1 cellular context compared by ENCODE assay signal in genomic region chr2:42942214-42942989, GRCh38.
TF ChIP-seq lines count a peak whose summit lies in the region.

No MANE protein-coding gene starts in this region.

TF ChIP-seq in HepG2, 621 proteins besides CTCF, POLR2A, EP300 and RAD21 (continued from another document and continues in another):
- TF ChIP-seq ETS1 (CRISPR knock-in tag; IDR thresholded peaks at IDR 0.05) (0 out of 2 replicates have a peak, but pooled peaks have one; percentile 9), SMAD1 (CRISPR knock-in tag; IDR thresholded peaks at IDR 0.05; ENCODE audit: borderline replicate concordance, low read depth) (peak; percentile 54; the same call in 1 of the 2 replicates), ZSCAN12 (CRISPR knock-in tag; IDR thresholded peaks at IDR 0.05) (no peak), ZNF678 (CRISPR knock-in tag; IDR thresholded peaks at IDR 0.05) (no peak), SNRNP70 (IDR thresholded peaks at IDR 0.05; ENCODE audit: low read depth, low read length) (no peak), HHEX (CRISPR knock-in tag; IDR thresholded peaks at IDR 0.05) (no peak; the same call in 1 of the 2 replicates), ZC3H13 (CRISPR knock-in tag; IDR thresholded peaks at IDR 0.05) (no peak), ZNF746 (CRISPR knock-in tag; IDR thresholded peaks at IDR 0.05) (peak; percentile 51; the same call in 1 of the 2 replicates), KLF15 (CRISPR knock-in tag; IDR thresholded peaks at IDR 0.05; ENCODE audit: borderline replicate concordance) (no peak), ZNF260 (CRISPR knock-in tag; IDR thresholded peaks at IDR 0.05; ENCODE audit: borderline replicate concordance, low read depth) (no peak), ZNF343 (CRISPR knock-in tag; IDR thresholded peaks at IDR 0.05) (no peak), ZNF3 (CRISPR knock-in tag; IDR thresholded peaks at IDR 0.05) (no peak), MED13 (CRISPR knock-in tag; IDR thresholded peaks at IDR 0.05) (no peak), ZNF253 (CRISPR knock-in tag; IDR thresholded peaks at IDR 0.05; ENCODE audit: borderline replicate concordance) (no peak), ZNF430 (CRISPR knock-in tag; IDR thresholded peaks at IDR 0.05) (0 out of 2 replicates have a peak, but pooled peaks have one; percentile 39), ZNF652 (CRISPR knock-in tag; IDR thresholded peaks at IDR 0.05; ENCODE audit: borderline replicate concordance, low read depth) (no peak), ZNF737 (CRISPR knock-in tag; IDR thresholded peaks at IDR 0.05; ENCODE audit: borderline replicate concordance) (peak; percentile 27; the same call in 1 of the 2 replicates), ZNF614 (CRISPR knock-in tag; IDR thresholded peaks at IDR 0.05; ENCODE audit: borderline replicate concordance) (no peak), YEATS2 (CRISPR knock-in tag; IDR thresholded peaks at IDR 0.05; ENCODE audit: borderline replicate concordance) (0 out of 2 replicates have a peak, but pooled peaks have one; percentile 25), KDM3A (CRISPR knock-in tag; IDR thresholded peaks at IDR 0.05; ENCODE audit: low read depth) (peak; percentile 37; the same call in 1 of the 2 replicates), IRF2 (CRISPR knock-in tag; IDR thresholded peaks at IDR 0.05) (peak; percentile 22; the same call in 1 of the 2 replicates), BCL6 (CRISPR knock-in tag; IDR thresholded peaks at IDR 0.05) (peak; percentile 48; the same call in 1 of the 2 replicates), UBTF (CRISPR knock-in tag; IDR thresholded peaks at IDR 0.05) (peak; percentile 14; the same call in 1 of the 2 replicates), ZNF674 (CRISPR knock-in tag; IDR thresholded peaks at IDR 0.05; ENCODE audit: low read depth) (no peak), ZSCAN9 (CRISPR knock-in tag; IDR thresholded peaks at IDR 0.05; ENCODE audit: borderline replicate concordance) (no peak; the same call in 1 of the 2 replicates), JARID2 (CRISPR knock-in tag; IDR thresholded peaks at IDR 0.05; ENCODE audit: insufficient replicate concordance) (no peak), ZMYM4 (CRISPR knock-in tag; IDR thresholded peaks at IDR 0.05) (peak; percentile 55), ZBTB43 (CRISPR knock-in tag; conservative IDR thresholded peaks at IDR 0.05) (no peak), IKZF1 (IDR thresholded peaks at IDR 0.05) (no peak), TEAD2 (CRISPR knock-in tag; IDR thresholded peaks at IDR 0.05) (no peak), SMAD3 (CRISPR knock-in tag; IDR thresholded peaks at IDR 0.05) (peak; percentile 28; the same call in 1 of the 2 replicates), GABPB1 (CRISPR knock-in tag; IDR thresholded peaks at IDR 0.05) (no peak; the same call in 1 of the 2 replicates), SMARCC2 (IDR thresholded peaks at IDR 0.05) (0 out of 2 replicates have a peak, but pooled peaks have one; percentile 45), ISX (CRISPR knock-in tag; conservative IDR thresholded peaks at IDR 0.05) (no peak), NR2C2 (CRISPR knock-in tag; IDR thresholded peaks at IDR 0.05; ENCODE audit: borderline replicate concordance) (no peak), SOX13 (IDR thresholded peaks at IDR 0.05) (peak; percentile 64; the same call in 1 of the 2 replicates), SOX13 (CRISPR knock-in tag; conservative IDR thresholded peaks at IDR 0.05 in 1 of 2, IDR thresholded peaks at IDR 0.05 in 1 of 2) (peak in 1 of 2 experiments; percentile 81; a peak in 2 of 4 replicates), RBFOX2 (IDR thresholded peaks at IDR 0.05; ENCODE audit: low read depth, low read length) (no peak), ARID4A (CRISPR knock-in tag; IDR thresholded peaks at IDR 0.05; ENCODE audit: borderline replicate concordance) (peak; percentile 7; the same call in 1 of the 2 replicates), PHB2 (IDR thresholded peaks at IDR 0.05; ENCODE audit: partially characterized antibody) (no peak), HNRNPUL1 (IDR thresholded peaks at IDR 0.05; ENCODE audit: low read depth, low read length) (no peak), ZMAT3 (CRISPR knock-in tag; conservative IDR thresholded peaks at IDR 0.05) (peak; percentile 60; the same call in 1 of the 2 replicates), SALL1 (CRISPR knock-in tag; IDR thresholded peaks at IDR 0.05) (peak; percentile 72)
- TF ChIP-seq, protein P1, sequence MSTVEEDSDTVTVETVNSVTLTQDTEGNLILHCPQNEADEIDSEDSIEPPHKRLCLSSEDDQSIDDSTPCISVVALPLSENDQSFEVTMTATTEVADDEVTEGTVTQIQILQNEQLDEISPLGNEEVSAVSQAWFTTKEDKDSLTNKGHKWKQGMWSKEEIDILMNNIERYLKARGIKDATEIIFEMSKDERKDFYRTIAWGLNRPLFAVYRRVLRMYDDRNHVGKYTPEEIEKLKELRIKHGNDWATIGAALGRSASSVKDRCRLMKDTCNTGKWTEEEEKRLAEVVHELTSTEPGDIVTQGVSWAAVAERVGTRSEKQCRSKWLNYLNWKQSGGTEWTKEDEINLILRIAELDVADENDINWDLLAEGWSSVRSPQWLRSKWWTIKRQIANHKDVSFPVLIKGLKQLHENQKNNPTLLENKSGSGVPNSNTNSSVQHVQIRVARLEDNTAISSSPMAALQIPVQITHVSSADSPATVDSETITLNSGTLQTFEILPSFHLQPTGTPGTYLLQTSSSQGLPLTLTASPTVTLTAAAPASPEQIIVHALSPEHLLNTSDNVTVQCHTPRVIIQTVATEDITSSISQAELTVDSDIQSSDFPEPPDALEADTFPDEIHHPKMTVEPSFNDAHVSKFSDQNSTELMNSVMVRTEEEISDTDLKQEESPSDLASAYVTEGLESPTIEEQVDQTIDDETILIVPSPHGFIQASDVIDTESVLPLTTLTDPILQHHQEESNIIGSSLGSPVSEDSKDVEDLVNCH (CRISPR knock-in tag; IDR thresholded peaks at IDR 0.05): no peak
- TF ChIP-seq, protein P2, sequence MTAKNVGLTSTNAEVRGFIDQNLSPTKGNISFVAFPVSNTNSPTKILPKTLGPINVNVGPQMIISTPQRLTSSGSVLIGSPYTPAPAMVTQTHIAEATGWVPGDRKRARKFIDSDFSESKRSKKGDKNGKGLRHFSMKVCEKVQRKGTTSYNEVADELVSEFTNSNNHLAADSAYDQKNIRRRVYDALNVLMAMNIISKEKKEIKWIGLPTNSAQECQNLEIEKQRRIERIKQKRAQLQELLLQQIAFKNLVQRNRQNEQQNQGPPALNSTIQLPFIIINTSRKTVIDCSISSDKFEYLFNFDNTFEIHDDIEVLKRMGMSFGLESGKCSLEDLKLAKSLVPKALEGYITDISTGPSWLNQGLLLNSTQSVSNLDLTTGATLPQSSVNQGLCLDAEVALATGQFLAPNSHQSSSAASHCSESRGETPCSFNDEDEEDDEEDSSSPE (CRISPR knock-in tag; IDR thresholded peaks at IDR 0.05): peak; percentile 29; the same call in 1 of the 2 replicates
- TF ChIP-seq, protein P3, sequence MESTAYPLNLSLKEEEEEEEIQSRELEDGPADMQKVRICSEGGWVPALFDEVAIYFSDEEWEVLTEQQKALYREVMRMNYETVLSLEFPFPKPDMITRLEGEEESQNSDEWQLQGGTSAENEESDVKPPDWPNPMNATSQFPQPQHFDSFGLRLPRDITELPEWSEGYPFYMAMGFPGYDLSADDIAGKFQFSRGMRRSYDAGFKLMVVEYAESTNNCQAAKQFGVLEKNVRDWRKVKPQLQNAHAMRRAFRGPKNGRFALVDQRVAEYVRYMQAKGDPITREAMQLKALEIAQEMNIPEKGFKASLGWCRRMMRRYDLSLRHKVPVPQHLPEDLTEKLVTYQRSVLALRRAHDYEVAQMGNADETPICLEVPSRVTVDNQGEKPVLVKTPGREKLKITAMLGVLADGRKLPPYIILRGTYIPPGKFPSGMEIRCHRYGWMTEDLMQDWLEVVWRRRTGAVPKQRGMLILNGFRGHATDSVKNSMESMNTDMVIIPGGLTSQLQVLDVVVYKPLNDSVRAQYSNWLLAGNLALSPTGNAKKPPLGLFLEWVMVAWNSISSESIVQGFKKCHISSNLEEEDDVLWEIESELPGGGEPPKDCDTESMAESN (CRISPR knock-in tag; conservative IDR thresholded peaks at IDR 0.05): 0 out of 2 replicates have a peak, but pooled peaks have one; percentile 38
- TF ChIP-seq, protein P4, sequence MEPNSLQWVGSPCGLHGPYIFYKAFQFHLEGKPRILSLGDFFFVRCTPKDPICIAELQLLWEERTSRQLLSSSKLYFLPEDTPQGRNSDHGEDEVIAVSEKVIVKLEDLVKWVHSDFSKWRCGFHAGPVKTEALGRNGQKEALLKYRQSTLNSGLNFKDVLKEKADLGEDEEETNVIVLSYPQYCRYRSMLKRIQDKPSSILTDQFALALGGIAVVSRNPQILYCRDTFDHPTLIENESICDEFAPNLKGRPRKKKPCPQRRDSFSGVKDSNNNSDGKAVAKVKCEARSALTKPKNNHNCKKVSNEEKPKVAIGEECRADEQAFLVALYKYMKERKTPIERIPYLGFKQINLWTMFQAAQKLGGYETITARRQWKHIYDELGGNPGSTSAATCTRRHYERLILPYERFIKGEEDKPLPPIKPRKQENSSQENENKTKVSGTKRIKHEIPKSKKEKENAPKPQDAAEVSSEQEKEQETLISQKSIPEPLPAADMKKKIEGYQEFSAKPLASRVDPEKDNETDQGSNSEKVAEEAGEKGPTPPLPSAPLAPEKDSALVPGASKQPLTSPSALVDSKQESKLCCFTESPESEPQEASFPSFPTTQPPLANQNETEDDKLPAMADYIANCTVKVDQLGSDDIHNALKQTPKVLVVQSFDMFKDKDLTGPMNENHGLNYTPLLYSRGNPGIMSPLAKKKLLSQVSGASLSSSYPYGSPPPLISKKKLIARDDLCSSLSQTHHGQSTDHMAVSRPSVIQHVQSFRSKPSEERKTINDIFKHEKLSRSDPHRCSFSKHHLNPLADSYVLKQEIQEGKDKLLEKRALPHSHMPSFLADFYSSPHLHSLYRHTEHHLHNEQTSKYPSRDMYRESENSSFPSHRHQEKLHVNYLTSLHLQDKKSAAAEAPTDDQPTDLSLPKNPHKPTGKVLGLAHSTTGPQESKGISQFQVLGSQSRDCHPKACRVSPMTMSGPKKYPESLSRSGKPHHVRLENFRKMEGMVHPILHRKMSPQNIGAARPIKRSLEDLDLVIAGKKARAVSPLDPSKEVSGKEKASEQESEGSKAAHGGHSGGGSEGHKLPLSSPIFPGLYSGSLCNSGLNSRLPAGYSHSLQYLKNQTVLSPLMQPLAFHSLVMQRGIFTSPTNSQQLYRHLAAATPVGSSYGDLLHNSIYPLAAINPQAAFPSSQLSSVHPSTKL (CRISPR knock-in tag; IDR thresholded peaks at IDR 0.05): peak; percentile 72
